ENCODE assay signal across 29 cellular contexts in the genomic region with DNA sequence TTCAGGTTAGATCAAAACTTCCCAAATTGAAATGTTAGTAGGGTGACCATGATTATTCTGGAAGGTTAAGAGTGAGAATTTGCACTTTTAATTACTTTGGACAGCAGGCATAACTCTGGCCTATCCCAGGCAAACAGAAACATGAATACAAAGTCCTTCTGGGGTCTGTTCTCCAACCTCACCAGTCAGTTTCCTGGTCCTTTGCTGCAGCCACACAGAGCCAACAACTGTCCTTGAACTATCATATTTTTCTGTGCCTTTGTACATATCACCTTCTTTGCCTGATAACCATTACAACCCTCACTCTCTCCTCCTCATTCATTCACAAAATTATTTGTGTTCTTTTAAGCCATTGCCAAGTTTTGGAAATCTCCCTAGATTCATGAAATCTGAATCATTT.
"Had no signal": no experiment of that assay in that cellular context is flagged by ENCODE, and none has a peak within 500 bp of the region (broad histone marks: within the 10 kb centered on the region; RNA-seq: fewer than 3 reads in every experiment).

No MANE protein-coding gene starts in this region.

- H3K4me3 ChIP-seq: colonic mucosa, coronary artery, dorsolateral prefrontal cortex, esophagus muscularis mucosa, esophagus squamous epithelium, gastrocnemius medialis, gastroesophageal sphincter, heart left ventricle, heart right ventricle had no signal

- H3K4me1 Mint-ChIP-seq: endodermal cell had no signal

- H3K9me3 ChIP-seq: colonic mucosa, esophagus muscularis mucosa, esophagus squamous epithelium, gastrocnemius medialis, gastroesophageal sphincter, heart right ventricle had no signal

- H3K27me3 ChIP-seq: colonic mucosa, dorsolateral prefrontal cortex, esophagus muscularis mucosa, esophagus squamous epithelium, foreskin keratinocyte, gastrocnemius medialis, gastroesophageal sphincter, heart left ventricle, heart right ventricle had no signal

- H3K27ac ChIP-seq: colonic mucosa, coronary artery, dorsolateral prefrontal cortex, epithelial cell of prostate, esophagus muscularis mucosa, esophagus squamous epithelium, foreskin keratinocyte, gastrocnemius medialis, gastroesophageal sphincter, heart left ventricle, heart right ventricle had no signal

- H3K36me3 ChIP-seq: colonic mucosa, esophagus muscularis mucosa, esophagus squamous epithelium, gastrocnemius medialis, gastroesophageal sphincter, heart left ventricle, heart right ventricle had no signal

- H3K4me3 Mint-ChIP-seq: dendritic cell treated with granulocyte-macrophage colony-stimulating factor and Interleukin-4, amounts not matched to agents 40 ng/mL and 50 ng/mL, for 4 days; effector memory CD8-positive, alpha-beta T cell; endodermal cell had no signal

- H3K4me1 ChIP-seq: colonic mucosa, esophagus squamous epithelium, foreskin keratinocyte, heart left ventricle, heart right ventricle had no signal

- ATAC-seq: effector memory CD8-positive, alpha-beta T cell; esophagus mucosa; foreskin keratinocyte; gastrocnemius medialis; gastroesophageal sphincter; heart left ventricle; heart right ventricle had no signal

- H3K27ac Mint-ChIP-seq: dendritic cell treated with granulocyte-macrophage colony-stimulating factor and Interleukin-4, amounts not matched to agents 40 ng/mL and 50 ng/mL, for 4 days; effector memory CD8-positive, alpha-beta T cell; endodermal cell had no signal

- FAIRE-seq: colon, endometrium, endothelial cell of umbilical vein, frontal cortex had no signal

- H3K9me3 Mint-ChIP-seq: dendritic cell treated with granulocyte-macrophage colony-stimulating factor and Interleukin-4, amounts not matched to agents 40 ng/mL and 50 ng/mL, for 4 days; effector memory CD8-positive, alpha-beta T cell; endodermal cell had no signal

- DNase-seq: colonic mucosa; cortex of kidney; dermis blood vessel endothelial cell; dorsolateral prefrontal cortex; effector CD4-positive, alpha-beta T cell; effector CD8-positive, alpha-beta T cell; effector memory CD4-positive, alpha-beta T cell; effector memory CD8-positive, alpha-beta T cell; endodermal cell; erythroblast; esophagus squamous epithelium; foreskin fibroblast; foreskin keratinocyte; foreskin melanocyte; gastrocnemius medialis; glutamatergic neuron; head of caudate nucleus; heart left ventricle; heart right ventricle had no signal

- H3K27me3 Mint-ChIP-seq: dendritic cell treated with granulocyte-macrophage colony-stimulating factor and Interleukin-4, amounts not matched to agents 40 ng/mL and 50 ng/mL, for 4 days; effector memory CD8-positive, alpha-beta T cell had no signal
